In the genomic region with DNA sequence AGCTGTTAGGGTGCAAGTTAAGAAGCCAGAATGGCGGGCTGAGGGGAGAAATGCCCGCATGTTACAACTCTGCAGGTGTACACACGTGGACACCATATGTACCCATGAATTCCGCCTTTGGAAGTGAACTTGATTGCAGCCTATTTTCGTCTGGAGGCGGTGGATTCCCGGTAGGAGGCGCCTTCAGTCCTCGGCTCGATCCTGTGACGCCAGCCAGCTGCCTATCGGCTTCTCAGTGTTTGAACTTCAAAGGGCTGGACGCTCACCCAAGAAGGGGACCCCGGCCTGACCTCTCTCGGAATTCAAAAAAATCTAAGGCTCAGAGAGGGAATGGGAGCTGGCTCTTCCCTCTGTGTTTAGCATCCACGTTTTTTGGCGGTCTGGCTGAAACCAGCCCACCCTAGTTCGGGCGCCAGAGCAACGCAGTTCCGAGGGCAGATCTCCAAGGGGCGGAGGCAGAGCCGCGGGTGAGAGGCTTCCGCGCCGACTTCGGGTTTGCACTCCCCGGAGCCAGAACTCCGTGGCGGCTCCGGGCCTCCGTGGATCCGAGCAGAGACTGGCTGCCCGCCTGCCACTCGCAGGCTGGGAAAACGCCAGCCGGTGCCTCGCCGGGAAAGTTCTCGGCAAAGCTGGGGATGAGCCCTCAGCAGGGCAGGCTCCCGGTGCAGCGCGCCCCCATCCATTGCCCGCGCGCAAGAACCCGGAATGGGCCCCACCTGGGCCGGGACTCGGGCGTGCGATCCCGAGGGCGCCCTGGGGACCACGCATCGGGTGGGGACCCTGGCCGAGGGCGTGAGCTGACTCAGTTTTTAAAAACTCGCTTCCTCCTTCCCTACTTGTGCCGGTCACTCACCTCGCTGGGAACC, we compare ENCODE assay signal across 8 cellular contexts.
A peak's percentile ranks its signal among the peaks of the same experiment; 100 is the strongest.
DNase-seq lines count a peak whose midpoint lies in the region; ATAC-seq and TF ChIP-seq lines count a peak whose summit lies in the region.

No MANE protein-coding gene starts in this region.

- peak overlapping the region; percentile 98 for H3K4me2 ChIP-seq in MM.1S (ENCODE audit: low read depth, low read length)

- H3K9ac ChIP-seq in MM.1S (ENCODE audit: low read length) (0 out of 2 replicates have a peak overlapping the region, but pooled peaks have one; percentile 16), SK-N-MC (ENCODE audit: insufficient read length) (peak overlapping the region; percentile 51)

- H3K4me3 ChIP-seq in MM.1S (ENCODE audit: low read length) (peak overlapping the region; percentile 67), SK-N-MC (peak overlapping the region; percentile 85)

- TF ChIP-seq CTCF in MM.1S (IDR thresholded peaks at IDR 0.05; ENCODE audit: low read length) = peak; percentile 54

- H4K20me1 ChIP-seq in MM.1S (ENCODE audit: insufficient read depth, low read length) = no peaks in the 10 kb centered on the region

- H2AFZ ChIP-seq in MM.1S (ENCODE audit: low read length) = peak overlapping the region; percentile 69

- H3F3A ChIP-seq in MM.1S (ENCODE audit: insufficient read depth, low read length) = peaks cover 17% of the 10 kb centered on the region; the same call in 1 of the 2 replicates

- peak; percentile 79 for DNase-seq in EH (ENCODE audit: low read depth)
- DNase-seq in MM.1S = peak; percentile 54
- DNase-seq in SK-N-MC (ENCODE audit: low read depth, low spot score) = peak; percentile 12
- peak; percentile 75 for DNase-seq in ecto neural progenitor cell (ENCODE audit: low spot score)
- peak; percentile 95 for DNase-seq in left kidney (ENCODE audit: low read depth, low spot score)
- DNase-seq in stimulated activated CD8-positive, alpha-beta memory T cell treated with anti-CD3 and anti-CD28 coated beads, Interleukin-4, amount 100 ng/mL, for 48 hours = peak; percentile 43
- no peak for DNase-seq in stimulated activated CD4-positive, alpha-beta T cell treated with anti-CD3 and anti-CD28 coated beads, Interleukin-12 subunit alpha, Interleukin-12 subunit beta, amount 100 ng/mL, for 4 hours

- H3K36me3 ChIP-seq in MM.1S (replicated peaks; ENCODE audit: insufficient read depth, low read length) (no peaks in the 10 kb centered on the region), SK-N-MC (ENCODE audit: insufficient read depth, low read length) (no peaks in the 10 kb centered on the region)

- H3K27ac ChIP-seq in MM.1S (ENCODE audit: low read length) = no peak overlapping the region
- H3K27ac ChIP-seq in SK-N-MC = no peak overlapping the region

- H3K4me1 ChIP-seq in MM.1S (ENCODE audit: low read length) = peaks cover 22% of the 10 kb centered on the region

- H3K27me3 ChIP-seq in MM.1S (replicated peaks; ENCODE audit: insufficient read depth, low read length) = 0 out of 2 replicates have a peak, but pooled peaks cover 13% of the 10 kb centered on the region

- no peak for ATAC-seq in GM18909 (IDR thresholded peaks at IDR 0.05; ENCODE audit: poor library complexity, unreplicated experiment)

- no peaks in the 10 kb centered on the region for H3K9me2 ChIP-seq in MM.1S (replicated peaks; ENCODE audit: insufficient read depth, low read length)

- H3K79me2 ChIP-seq in MM.1S (ENCODE audit: low read length) = peaks cover 15% of the 10 kb centered on the region

- H3K9me3 ChIP-seq in MM.1S (replicated peaks; ENCODE audit: insufficient read depth, low read length) = no peaks in the 10 kb centered on the region
- H3K9me3 ChIP-seq in SK-N-MC (ENCODE audit: low read depth, low read length) = no peaks in the 10 kb centered on the region
